Comparison of ENCODE assay signal across 30 cellular contexts in genomic region chr1:81543764-81544163, GRCh38.
"Had no signal": no experiment of that assay in that cellular context is flagged by ENCODE, and none has a peak within 500 bp of the region (broad histone marks: within the 10 kb centered on the region; RNA-seq: fewer than 3 reads in every experiment).

No MANE protein-coding gene starts in this region.

- H3K27me3 ChIP-seq: foreskin keratinocyte, gastroesophageal sphincter, heart left ventricle, right atrium auricular region, suprapubic skin, transverse colon, vagina had no signal

- H3K4me2 ChIP-seq: smooth muscle cell had no signal

- H3K4me1 Mint-ChIP-seq: immature natural killer cell; memory B cell; naive B cell; stimulated activated naive CD8-positive, alpha-beta T cell treated with anti-CD3 and anti-CD28 coated beads, Interleukin-15, amount 100 ng/mL, for 72 hours had no signal

- H3K27ac ChIP-seq: dorsolateral prefrontal cortex, epithelial cell of prostate, foreskin keratinocyte, gastroesophageal sphincter, heart left ventricle, lower lobe of right lung, prostate gland, right atrium auricular region, suprapubic skin, transverse colon, vagina had no signal

- DNase-seq: dorsolateral prefrontal cortex; effector CD4-positive, alpha-beta T cell; foreskin keratinocyte; heart left ventricle; hippocampal formation; immature natural killer cell; left ventricle myocardium superior; lower lobe of right lung; mucosa of descending colon; naive B cell; stimulated activated CD4-positive, alpha-beta T cell treated with anti-CD3 and anti-CD28 coated beads, Interleukin-12 subunit alpha, Interleukin-12 subunit beta, amount 100 ng/mL, for 4 hours; stimulated activated CD4-positive, alpha-beta T cell treated with anti-CD3 and anti-CD28 coated beads, Interleukin-1b, Interleukin-23, amount 100 ng/mL, for 48 hours; stimulated activated CD4-positive, alpha-beta T cell treated with anti-CD3 and anti-CD28 coated beads, Interleukin-4, amount 100 ng/mL, for 1 hour; stimulated activated CD8-positive, alpha-beta memory T cell treated with anti-CD3 and anti-CD28 coated beads, Interleukin-4, amount 100 ng/mL, for 48 hours; stimulated activated naive CD4-positive, alpha-beta T cell; stimulated activated naive CD8-positive, alpha-beta T cell treated with anti-CD3 and anti-CD28 coated beads, Interleukin-15, amount 100 ng/mL, for 72 hours; transverse colon had no signal

- H3K4me1 ChIP-seq: gastroesophageal sphincter, lower lobe of right lung, prostate gland, suprapubic skin, transverse colon, vagina had no signal

- H3K4me3 ChIP-seq: dorsolateral prefrontal cortex, gastroesophageal sphincter, heart left ventricle, lower lobe of right lung, mucosa of descending colon, prostate gland, right atrium auricular region, smooth muscle cell, suprapubic skin, transverse colon, vagina had no signal

- H3K27me3 Mint-ChIP-seq: memory B cell; naive B cell; natural killer cell treated with Interleukin-12 subunit alpha and Interleukin-12 subunit beta and Interleukin-15 and Interleukin-18, amount 100 ng/mL, for 72 hours; stimulated activated naive CD8-positive, alpha-beta T cell treated with anti-CD3 and anti-CD28 coated beads, Interleukin-15, amount 100 ng/mL, for 72 hours had no signal

- H3K27ac Mint-ChIP-seq: immature natural killer cell; memory B cell; mesothelial cell of epicardium; naive B cell; natural killer cell treated with Interleukin-12 subunit alpha and Interleukin-12 subunit beta and Interleukin-15 and Interleukin-18, amount 100 ng/mL, for 72 hours; stimulated activated naive CD8-positive, alpha-beta T cell treated with anti-CD3 and anti-CD28 coated beads, Interleukin-15, amount 100 ng/mL, for 72 hours had no signal

- H3K36me3 ChIP-seq: gastroesophageal sphincter, heart left ventricle, lower lobe of right lung, prostate gland, right atrium auricular region, suprapubic skin, transverse colon, vagina had no signal

- H3K4me3 Mint-ChIP-seq: immature natural killer cell; memory B cell; mesothelial cell of epicardium; naive B cell; natural killer cell treated with Interleukin-12 subunit alpha and Interleukin-12 subunit beta and Interleukin-15 and Interleukin-18, amount 100 ng/mL, for 72 hours; neural crest cell; stimulated activated naive CD8-positive, alpha-beta T cell treated with anti-CD3 and anti-CD28 coated beads, Interleukin-15, amount 100 ng/mL, for 72 hours had no signal

- H3K36me3 Mint-ChIP-seq: memory B cell; mesothelial cell of epicardium; naive B cell; natural killer cell treated with Interleukin-12 subunit alpha and Interleukin-12 subunit beta and Interleukin-15 and Interleukin-18, amount 100 ng/mL, for 72 hours had no signal

- H3K9me3 ChIP-seq: gastroesophageal sphincter, heart left ventricle, lower lobe of right lung, mucosa of descending colon, prostate gland, right atrium auricular region, suprapubic skin, transverse colon, vagina had no signal

- H3K9me3 Mint-ChIP-seq: memory B cell; mesothelial cell of epicardium; neural crest cell; stimulated activated naive CD8-positive, alpha-beta T cell treated with anti-CD3 and anti-CD28 coated beads, Interleukin-15, amount 100 ng/mL, for 72 hours had no signal

- ATAC-seq: esophagus mucosa; foreskin keratinocyte; gastroesophageal sphincter; heart left ventricle; left ventricle myocardium superior; lower lobe of right lung; mucosa of descending colon; natural killer cell treated with Interleukin-12 subunit alpha and Interleukin-12 subunit beta and Interleukin-15 and Interleukin-18, amount 100 ng/mL, for 72 hours; sciatic nerve; stimulated activated naive CD8-positive, alpha-beta T cell treated with anti-CD3 and anti-CD28 coated beads, Interleukin-15, amount 100 ng/mL, for 72 hours had no signal
